Comparison of ENCODE assay signal across 2 cellular contexts in the genomic region with DNA sequence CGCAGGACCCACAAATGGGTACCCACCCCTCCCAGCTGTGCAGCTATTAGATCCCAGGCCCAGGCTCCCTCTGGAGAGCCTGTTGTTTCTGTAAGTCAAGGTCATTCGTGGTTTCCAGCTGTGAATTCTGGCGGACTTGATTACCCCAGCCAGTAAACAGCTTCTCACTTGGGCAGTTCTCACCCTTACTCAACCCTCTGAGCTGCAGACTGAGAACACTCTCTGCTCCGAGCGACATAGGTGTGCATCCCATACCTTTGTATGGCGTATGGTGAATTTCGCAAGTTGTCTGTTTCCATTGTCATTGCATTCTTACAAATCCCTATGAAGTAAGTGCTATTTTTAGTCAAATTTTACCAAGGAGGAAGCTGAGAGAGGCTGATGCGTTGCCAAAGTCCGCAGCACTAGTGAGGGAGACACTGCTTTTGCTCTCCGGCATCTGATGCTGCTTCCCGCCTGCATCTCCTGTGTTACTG.
TF ChIP-seq lines count a peak whose summit lies in the region.

No MANE protein-coding gene starts in this region.

TF ChIP-seq in HEK293, 187 proteins besides CTCF, POLR2A, EP300 and RAD21:
- TF ChIP-seq, protein P1, sequence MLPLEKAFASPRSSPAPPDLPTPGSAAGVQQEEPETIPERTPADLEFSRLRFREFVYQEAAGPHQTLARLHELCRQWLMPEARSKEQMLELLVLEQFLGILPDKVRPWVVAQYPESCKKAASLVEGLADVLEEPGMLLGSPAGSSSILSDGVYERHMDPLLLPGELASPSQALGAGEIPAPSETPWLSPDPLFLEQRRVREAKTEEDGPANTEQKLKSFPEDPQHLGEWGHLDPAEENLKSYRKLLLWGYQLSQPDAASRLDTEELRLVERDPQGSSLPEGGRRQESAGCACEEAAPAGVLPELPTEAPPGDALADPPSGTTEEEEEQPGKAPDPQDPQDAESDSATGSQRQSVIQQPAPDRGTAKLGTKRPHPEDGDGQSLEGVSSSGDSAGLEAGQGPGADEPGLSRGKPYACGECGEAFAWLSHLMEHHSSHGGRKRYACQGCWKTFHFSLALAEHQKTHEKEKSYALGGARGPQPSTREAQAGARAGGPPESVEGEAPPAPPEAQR (tag by site-specific recombination; IDR thresholded peaks at IDR 0.05) = no peak
- TF ChIP-seq ZNF777 (tag by site-specific recombination; IDR thresholded peaks at IDR 0.05; ENCODE audit: borderline replicate concordance) (no peak), ZNF202 (tag by site-specific recombination; IDR thresholded peaks at IDR 0.05; ENCODE audit: borderline replicate concordance) (no peak), ZIC2 (tag by site-specific recombination; IDR thresholded peaks at IDR 0.05) (peak; percentile 49), ZNF629 (tag by site-specific recombination; IDR thresholded peaks at IDR 0.05) (no peak)

TF ChIP-seq in K562, 482 proteins besides CTCF, POLR2A, EP300 and RAD21:
- TF ChIP-seq CEBPB (tag; IDR thresholded peaks at IDR 0.05) = 0 out of 2 replicates have a peak, but pooled peaks have one; percentile 25
- TF ChIP-seq ZNF778 (CRISPR knock-in tag; IDR thresholded peaks at IDR 0.05) = no peak
